In the genomic region with DNA sequence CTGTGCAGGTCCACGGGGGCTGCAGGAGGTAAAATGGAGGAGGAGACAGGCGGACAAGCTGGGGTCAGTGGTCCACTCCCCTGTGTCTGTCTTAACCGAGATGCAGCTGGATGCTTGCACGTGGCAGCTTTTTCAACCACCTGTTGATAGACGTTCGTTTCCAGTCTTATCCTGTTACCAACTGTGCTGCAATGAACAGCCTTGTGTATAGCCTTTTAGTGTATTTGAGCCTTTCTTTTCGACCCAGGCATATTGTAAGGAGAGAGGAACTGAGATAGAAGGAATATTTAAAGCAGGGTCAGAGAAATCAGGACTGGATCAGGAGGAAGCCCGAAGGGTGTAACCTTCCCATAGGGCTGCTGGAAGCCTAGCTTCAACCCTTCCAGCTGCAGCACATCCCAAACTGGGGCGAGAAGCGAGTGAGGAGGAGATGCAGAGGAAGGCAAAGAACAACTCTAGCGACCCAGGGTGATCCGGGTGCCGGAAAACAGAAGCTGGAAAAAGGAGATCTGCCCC, we compare ENCODE assay signal across 8 cellular contexts. TPM values are rescaled to one million over a fixed set of nuclear protein-coding genes. Genes with fewer than 3 reads are reported as not detected.
A peak's percentile ranks its signal among the peaks of the same experiment; 100 is the strongest.
DNase-seq lines count a peak whose midpoint lies in the region; ATAC-seq, FAIRE-seq and TF ChIP-seq lines count a peak whose summit lies in the region.

No MANE protein-coding gene starts in this region.

- ATAC-seq in DND-41 (ENCODE audit: insufficient read depth, low read depth), result no peak
- no peak for ATAC-seq in naive thymus-derived CD4-positive, alpha-beta T cell

- no peak overlapping the region for H3K27ac ChIP-seq in DND-41 (ENCODE audit: low read length)
- H3K27ac ChIP-seq in endodermal cell (ENCODE audit: low read depth, low read length), result no peak overlapping the region
- peak overlapping the region; percentile 49 for H3K27ac ChIP-seq in naive thymus-derived CD4-positive, alpha-beta T cell (ENCODE audit: low read depth, low read length)

- H3K27me3 ChIP-seq in DND-41 (ENCODE audit: insufficient read depth, low read length, poor library complexity), result peaks cover 77% of the 10 kb centered on the region
- H3K27me3 ChIP-seq in endodermal cell (ENCODE audit: control insufficient read depth, insufficient read depth, low read length, poor library complexity, severe bottlenecking), result peaks cover 96% of the 10 kb centered on the region
- H3K27me3 ChIP-seq in naive thymus-derived CD4-positive, alpha-beta T cell (ENCODE audit: control insufficient read depth in 2 of 2, insufficient read depth in 2 of 2, low read length in 2 of 2), result peaks cover 5 to 10% of the 10 kb centered on the region in 2 donors

- intact Hi-C loops in naive thymus-derived CD4-positive, alpha-beta T cell (cut with micrococcal nuclease), result loop anchor here (5.0 kb wide), 2 partner anchors 111 to 226 kb away; a partner anchor contains a TSS

- peak overlapping the region; percentile 57 for H3K4me3 Mint-ChIP-seq in endodermal cell
- peak overlapping the region; percentile 75 to 94 (median 87) for H3K4me3 Mint-ChIP-seq in naive thymus-derived CD4-positive, alpha-beta T cell

- no peaks in the 10 kb centered on the region for H3K36me3 ChIP-seq in DND-41 (ENCODE audit: insufficient read depth, low read length)
- H3K36me3 ChIP-seq in endodermal cell (ENCODE audit: control insufficient read depth, insufficient read depth, low read length), result no peaks in the 10 kb centered on the region
- no peaks in the 10 kb centered on the region for H3K36me3 ChIP-seq in naive thymus-derived CD4-positive, alpha-beta T cell (ENCODE audit: control insufficient read depth in 2 of 3, insufficient read depth in 3 of 3, low read length in 3 of 3)

- H3K9me3 ChIP-seq in DND-41 (ENCODE audit: insufficient read depth, low read length, severe bottlenecking) (no peaks in the 10 kb centered on the region), endodermal cell (ENCODE audit: control insufficient read depth, low read length) (no peaks in the 10 kb centered on the region)
- H3K9me3 ChIP-seq in naive thymus-derived CD4-positive, alpha-beta T cell (ENCODE audit: control insufficient read depth in 2 of 3, low read length in 3 of 3), result no peaks in the 10 kb centered on the region

- H3K36me3 Mint-ChIP-seq in endodermal cell (ENCODE audit: low read depth), result no peaks in the 10 kb centered on the region
- no peaks in the 10 kb centered on the region for H3K36me3 Mint-ChIP-seq in naive thymus-derived CD4-positive, alpha-beta T cell

- H3K9me3 Mint-ChIP-seq in endodermal cell, result no peaks in the 10 kb centered on the region
- H3K9me3 Mint-ChIP-seq in naive thymus-derived CD4-positive, alpha-beta T cell, result peaks cover 0 to 1% (median 0%) of the 10 kb centered on the region in 11 donors

- 0 out of 2 replicates have a peak overlapping the region, but pooled peaks have one; percentile 23 for H2AFZ ChIP-seq in DND-41 (ENCODE audit: low read depth, low read length)

- no peak for FAIRE-seq in HTR-8/SVneo (lab: Jason Lieb, UNC)

- H3K4me3 ChIP-seq in DND-41 (ENCODE audit: low read depth in 1 of 2, low read length in 2 of 2), result peak overlapping the region in 1 of 2 experiments; percentile 33; a peak in 2 of 4 replicates
- H3K4me3 ChIP-seq in endodermal cell (ENCODE audit: low read length), result peak overlapping the region; percentile 76
- H3K4me3 ChIP-seq in naive thymus-derived CD4-positive, alpha-beta T cell (ENCODE audit: low read length), result peak overlapping the region; percentile 51

- H3K27me3 Mint-ChIP-seq in endodermal cell (ENCODE audit: insufficient read depth), result peaks cover 93% of the 10 kb centered on the region
- peaks cover 13 to 76% (median 25%) of the 10 kb centered on the region in 5 donors for H3K27me3 Mint-ChIP-seq in naive thymus-derived CD4-positive, alpha-beta T cell

- POLR2A ChIA-PET in naive thymus-derived CD4-positive, alpha-beta T cell (lab: Charles Lee), result interaction anchor here (1.0 to 5.9 kb wide), 4 partner anchors 29 to 40 kb away, joined by 3 to 36 read pairs (median 22); a partner anchor contains a TSS

- H3K9ac ChIP-seq in DND-41 (ENCODE audit: low read depth, low read length) (no peak overlapping the region), endodermal cell (ENCODE audit: extremely low read depth, low read length, poor library complexity, severe bottlenecking) (no peak overlapping the region)

- H3K79me2 ChIP-seq in DND-41 (ENCODE audit: insufficient read depth, low read length), result no peaks in the 10 kb centered on the region

- H3K4me1 ChIP-seq in DND-41 (ENCODE audit: insufficient read depth, low read length) (peaks cover 18% of the 10 kb centered on the region), endodermal cell (ENCODE audit: control insufficient read depth, insufficient read depth, low read length) (no peaks in the 10 kb centered on the region)
- H3K4me1 ChIP-seq in naive thymus-derived CD4-positive, alpha-beta T cell (ENCODE audit: control insufficient read depth in 2 of 2, insufficient read depth in 2 of 2, low read length in 2 of 2), result peaks cover 24 to 41% of the 10 kb centered on the region in 2 donors

- peaks cover 37% of the 10 kb centered on the region for H3K4me1 Mint-ChIP-seq in endodermal cell
- peaks cover 43 to 65% (median 58%) of the 10 kb centered on the region in 7 donors for H3K4me1 Mint-ChIP-seq in naive thymus-derived CD4-positive, alpha-beta T cell

- 13 to 15% methylated on average over 6 to 13 of the region's 13 CpGs for WGBS in endodermal cell (ENCODE audit: insufficient coverage in 1 of 2, insufficient read length in 1 of 2), 2 experiments

- H3K27ac Mint-ChIP-seq in endodermal cell, result peak overlapping the region; percentile 67
- peak overlapping the region in 8 of 9 donors; percentile 36 to 85 (median 76) for H3K27ac Mint-ChIP-seq in naive thymus-derived CD4-positive, alpha-beta T cell

- peak overlapping the region; percentile 49 for H3K4me2 ChIP-seq in DND-41 (ENCODE audit: insufficient read depth, low read length)

- TF ChIP-seq CTCF in DND-41 (IDR thresholded peaks at IDR 0.05; ENCODE audit: borderline replicate concordance, extremely low read depth, low read length, poor library complexity, severe bottlenecking), result no peak
- TF ChIP-seq CTCF in endodermal cell (conservative IDR thresholded peaks at IDR 0.05), result no peak

- CTCF ChIA-PET in naive thymus-derived CD4-positive, alpha-beta T cell (lab: Charles Lee), result interaction anchor here (1.4 to 6.7 kb wide), 2 partner anchors 14 to 31 kb away, joined by 5 to 170 read pairs; a partner anchor contains a TSS

- no peaks in the 10 kb centered on the region for H4K20me1 ChIP-seq in DND-41 (ENCODE audit: insufficient read depth, low read length)

- DNase-seq in DND-41 (no peak), RKO (ENCODE audit: low spot score) (peak; percentile 40), endodermal cell (no peak), occipital lobe (lab: John Stamatoyannopoulos, UW) (no peak), GM03348 (ENCODE audit: low spot score) (no peak), NCI-H1105 treated with DMSO at 0.1 percent for 48 hours (lab: John Stamatoyannopoulos, UW) (no peak), HTR-8/SVneo (ENCODE audit: insufficient read length, low spot score) (no peak)
- peak in 5 of 9 donors; percentile 12 to 25 (median 16) for DNase-seq in naive thymus-derived CD4-positive, alpha-beta T cell

RNA-seq across cellular contexts. Expression of a gene that starts 11.4 kb away (rescaled TPM):
- total RNA-seq in endodermal cell (not detected), occipital lobe (not detected)
- not detected for polyA plus RNA-seq in endodermal cell (2013, experiment 1 of 2)
- not detected for polyA plus RNA-seq in endodermal cell (2013, experiment 2 of 2)
- under 1 TPM in 2 of 5 experiments, not detected in 3; 0.32 TPM for total RNA-seq in naive thymus-derived CD4-positive, alpha-beta T cell
- under 1 TPM in 1 of 2 donors, not detected in 1; 0.59 TPM for polyA plus RNA-seq in naive thymus-derived CD4-positive, alpha-beta T cell

RNA-seq across cellular contexts. Expression of a gene that starts 25.9 kb away (rescaled TPM):
- under 1 TPM in 1 of 2 donors, not detected in 1; 0.15 TPM for total RNA-seq in endodermal cell
- not detected for polyA plus RNA-seq in endodermal cell (2013, experiment 1 of 2)
- polyA plus RNA-seq in endodermal cell (2013, experiment 2 of 2), result not detected
- total RNA-seq in naive thymus-derived CD4-positive, alpha-beta T cell, result not detected
- polyA plus RNA-seq in naive thymus-derived CD4-positive, alpha-beta T cell, result under 1 TPM in 1 of 2 donors, not detected in 1; 0.33 TPM
- not detected for total RNA-seq in occipital lobe

RNA-seq across cellular contexts. Expression of a gene that starts 34.5 kb away (rescaled TPM):
- total RNA-seq in endodermal cell, result not detected
- not detected for polyA plus RNA-seq in endodermal cell (2013, experiment 1 of 2)
- not detected for polyA plus RNA-seq in endodermal cell (2013, experiment 2 of 2)
- total RNA-seq in naive thymus-derived CD4-positive, alpha-beta T cell, result not detected
- not detected for polyA plus RNA-seq in naive thymus-derived CD4-positive, alpha-beta T cell
- not detected for total RNA-seq in occipital lobe

RNA-seq across cellular contexts. Expression of a gene that starts 34.5 kb away (rescaled TPM):
- 10 to 100 TPM; 32.4 to 35.2 TPM for total RNA-seq in endodermal cell
- 52.7 TPM for polyA plus RNA-seq in endodermal cell (2013, experiment 1 of 2)
- 47.4 TPM for polyA plus RNA-seq in endodermal cell (2013, experiment 2 of 2)
- 10 to 100 TPM; 49.4 to 67.1 (median 62.7) TPM for total RNA-seq in naive thymus-derived CD4-positive, alpha-beta T cell
- polyA plus RNA-seq in naive thymus-derived CD4-positive, alpha-beta T cell, result 100 to 1,000 TPM; 112 to 113 TPM
- 15.8 TPM for total RNA-seq in occipital lobe

RNA-seq across cellular contexts. Expression of a gene that starts 40.4 kb away (rescaled TPM):
- total RNA-seq in endodermal cell (10 to 100 TPM; 23.0 to 27.2 TPM), occipital lobe (13.9 TPM)
- 45.5 TPM for polyA plus RNA-seq in endodermal cell (2013, experiment 1 of 2)
- polyA plus RNA-seq in endodermal cell (2013, experiment 2 of 2), result 40.4 TPM
- total RNA-seq in naive thymus-derived CD4-positive, alpha-beta T cell, result 10 to 100 TPM; 27.3 to 66.8 (median 45.0) TPM
- polyA plus RNA-seq in naive thymus-derived CD4-positive, alpha-beta T cell, result 100 to 1,000 TPM in 1 of 2 donors, 10 to 100 TPM in 1; 89.2 to 128 TPM

Comparison
In these comparisons a context has a peak if more than half of its experiments do, and no peak if none do; other contexts are left out.
1. DNase-seq: peak in RKO (single experiment) and naive thymus-derived CD4-positive, alpha-beta T cell (5 of 9); none in DND-41 (single experiment), endodermal cell (single experiment), occipital lobe (single experiment), GM03348 (single experiment), NCI-H1105 treated with DMSO at 0.1 percent for 48 hours (single experiment) and HTR-8/SVneo (single experiment).